ENCODE assay signal across 8 cellular contexts in genomic region chr19:40464059-40465024, GRCh38. TPM values are rescaled to one million over a fixed set of nuclear protein-coding genes. Genes with fewer than 3 reads are reported as not detected.
DNase-seq lines count a peak whose midpoint lies in the region; ATAC-seq, FAIRE-seq and TF ChIP-seq lines count a peak whose summit lies in the region.

No MANE protein-coding gene starts in this region.

- ATAC-seq in upper lobe of left lung (ENCODE audit: low FRiP score in 2 of 2) (peak; percentile 68 to 75), HG02678 (IDR thresholded peaks at IDR 0.05; ENCODE audit: unreplicated experiment) (no peak)

- H3F3A ChIP-seq in SU-DHL-6 (ENCODE audit: insufficient read depth) = 0 out of 2 replicates have a peak, but pooled peaks cover 3% of the 10 kb centered on the region

- H4K20me1 ChIP-seq in SU-DHL-6 (ENCODE audit: low read depth, low read length) = no peaks in the 10 kb centered on the region

- no peaks in the 10 kb centered on the region for H3K9me2 ChIP-seq in SU-DHL-6 (replicated peaks; ENCODE audit: insufficient read depth, low read length)

- no peak overlapping the region for H2AFZ ChIP-seq in SU-DHL-6 (ENCODE audit: low read depth, low read length, severe bottlenecking)

- peaks cover 28 to 56% (median 34%) of the 10 kb centered on the region in 4 donors for H3K4me1 ChIP-seq in upper lobe of left lung

- no peaks in the 10 kb centered on the region for H3K9me3 ChIP-seq in SU-DHL-6 (ENCODE audit: insufficient read depth, low read length)
- H3K9me3 ChIP-seq in upper lobe of left lung = no peaks in the 10 kb centered on the region

- H3K4me3 ChIP-seq in SU-DHL-6 (ENCODE audit: insufficient read depth, low read length, poor library complexity, severe bottlenecking) (peak overlapping the region; percentile 72), upper lobe of left lung (peak overlapping the region; percentile 70 to 85 (median 78))

- 16 to 22% (median 19%) methylated on average over 11 of the region's 11 CpGs for WGBS in adipose tissue, 3 donors
- WGBS in upper lobe of left lung, 2 donors = 19 to 26% methylated on average over 10 to 11 of the region's 11 CpGs

- FAIRE-seq in G401.6 (lab: Jason Lieb, UNC) = peak; percentile 75

- H3K27ac ChIP-seq in SU-DHL-6 (ENCODE audit: low read depth, low read length) (no peak overlapping the region), adipose tissue (ENCODE audit: low read depth, low read length) (peak overlapping the region; percentile 53), upper lobe of left lung (peak overlapping the region; percentile 93 to 99 (median 94))

- no peak for TF ChIP-seq EP300 in upper lobe of left lung (IDR thresholded peaks at IDR 0.05)

- DNase-seq in NCI-H1092 (lab: John Stamatoyannopoulos, UW) = peak; percentile 16
- DNase-seq in cardiac septum (ENCODE audit: low spot score) = peak; percentile 86
- DNase-seq in posterior cingulate gyrus = peak; percentile 62 to 97 (median 83)
- DNase-seq in upper lobe of left lung = peak in 1 of 2 donors; percentile 91

- peak in 1 of 4 donors; percentile 55 for TF ChIP-seq POLR2A in upper lobe of left lung (IDR thresholded peaks at IDR 0.05)

- H3K27me3 ChIP-seq in SU-DHL-6 (ENCODE audit: low read length) (no peaks in the 10 kb centered on the region), upper lobe of left lung (peaks cover 0 to 6% (median 3%) of the 10 kb centered on the region in 4 donors)

- TF ChIP-seq CTCF in SU-DHL-6 (IDR thresholded peaks at IDR 0.05; ENCODE audit: insufficient read depth, low read length, poor library complexity, severe bottlenecking) (no peak), upper lobe of left lung (IDR thresholded peaks at IDR 0.05) (peak; percentile 78 to 93 (median 90))

- peak overlapping the region; percentile 79 for H3K4me2 ChIP-seq in SU-DHL-6 (ENCODE audit: low read depth, low read length, poor library complexity, severe bottlenecking)

- no peaks in the 10 kb centered on the region for H3K79me2 ChIP-seq in SU-DHL-6 (ENCODE audit: insufficient read depth, low read length)

- intact Hi-C loops in cardiac septum (cut with DNase I) (loop anchor here (2.0 to 5.0 kb wide), 2 partner anchors 44 to 138 kb away; partner anchors contain the start of gene LTBP4), posterior cingulate gyrus (cut with DNase I) (loop anchor here (1.0 to 5.0 kb wide), 3 partner anchors 21 to 134 kb away; no protein-coding TSS in a partner anchor)

- H3K36me3 ChIP-seq in SU-DHL-6 (ENCODE audit: low read length) (no peaks in the 10 kb centered on the region), upper lobe of left lung (no peaks in the 10 kb centered on the region)

- peak overlapping the region; percentile 70 for H3K9ac ChIP-seq in SU-DHL-6 (ENCODE audit: low read length)

RNA-seq across cellular contexts. Expression of gene BLVRB, which starts 1.2 kb away (rescaled TPM):
- 100 to 1,000 TPM; 109 to 235 (median 220) TPM for polyA plus RNA-seq in adipose tissue
- total RNA-seq in cardiac septum = 81.6 TPM
- 100 to 1,000 TPM in 5 of 6 donors, 10 to 100 TPM in 1; 77.5 to 379 (median 223) TPM for total RNA-seq in upper lobe of left lung

RNA-seq across cellular contexts. Expression of gene SPTBN4, which starts 2.5 kb away (rescaled TPM):
- 1 to 10 TPM; 1.3 to 4.1 (median 2.2) TPM for polyA plus RNA-seq in adipose tissue
- 5.1 TPM for total RNA-seq in cardiac septum
- total RNA-seq in upper lobe of left lung = 1 to 10 TPM in 1 of 6 donors, under 1 TPM in 5; 0.33 to 8.4 (median 0.67) TPM

RNA-seq across cellular contexts. Expression of gene SERTAD3, which starts 20.2 kb away (rescaled TPM):
- polyA plus RNA-seq in adipose tissue = 10 to 100 TPM in 2 of 3 donors, 1 to 10 TPM in 1; 8.3 to 57.5 (median 13.3) TPM
- total RNA-seq in cardiac septum = 33.9 TPM
- 10 to 100 TPM in 5 of 6 donors, 1 to 10 TPM in 1; 8.9 to 44.5 (median 21.9) TPM for total RNA-seq in upper lobe of left lung

RNA-seq across cellular contexts. Expression of gene SERTAD1, which starts 38.5 kb away (rescaled TPM):
- polyA plus RNA-seq in adipose tissue = 10 to 100 TPM in 2 of 3 donors, 1 to 10 TPM in 1; 5.5 to 65.3 (median 44.1) TPM
- total RNA-seq in cardiac septum = 16.7 TPM
- 10 to 100 TPM in 4 of 6 donors, 1 to 10 TPM in 2; 2.1 to 37.5 (median 18.4) TPM for total RNA-seq in upper lobe of left lung

RNA-seq across cellular contexts. Expression of gene PRX, which starts 51.2 kb away (rescaled TPM):
- 1 to 10 TPM; 2.3 to 4.5 (median 2.4) TPM for polyA plus RNA-seq in adipose tissue
- total RNA-seq in cardiac septum = 3.5 TPM
- total RNA-seq in upper lobe of left lung = 100 to 1,000 TPM in 1 of 6 donors, 10 to 100 TPM in 5; 30.1 to 146 (median 51.5) TPM
